Comparison of ENCODE assay signal across 4 cellular contexts in genomic region chr1:161643489-161644208, GRCh38. TPM values are rescaled to one million over a fixed set of nuclear protein-coding genes. Genes with fewer than 3 reads are reported as not detected.
"Had no signal": no experiment of that assay in that cellular context is flagged by ENCODE, and none has a peak within 500 bp of the region (broad histone marks: within the 10 kb centered on the region; RNA-seq: fewer than 3 reads in every experiment).

No MANE protein-coding gene starts in this region.

RNA-seq across cellular contexts. Expression of gene FCGR3B, which starts 12.7 kb away (rescaled TPM):
- total RNA-seq: activated naive CD8-positive, alpha-beta T cell treated with anti-CD3 and anti-CD28 coated beads for 36 hours; activated T-cell treated with anti-CD3 and anti-CD28 coated beads, Interleukin-2, amount 50 U/mL, for 4 hours; astrocyte; naive thymus-derived CD8-positive, alpha-beta T cell had no signal

RNA-seq across cellular contexts. Expression of gene FCGR2B, which starts 19.3 kb away (rescaled TPM):
- total RNA-seq: astrocyte had no signal
